16 cellular contexts compared by ENCODE assay signal in genomic region chr10:129605266-129605985, GRCh38.
A peak's percentile ranks its signal among the peaks of the same experiment; 100 is the strongest.
DNase-seq lines count a peak whose midpoint lies in the region; ATAC-seq and TF ChIP-seq lines count a peak whose summit lies in the region.
"Had no signal": no experiment of that assay in that cellular context is flagged by ENCODE, and none has a peak within 500 bp of the region (broad histone marks: within the 10 kb centered on the region; RNA-seq: fewer than 3 reads in every experiment).

No MANE protein-coding gene starts in this region.

- peak; percentile 10 for DNase-seq in AG08395 (ENCODE audit: low spot score)
- DNase-seq in amniotic epithelial cell (ENCODE audit: low read depth), result peak; percentile 58
- no peak for DNase-seq in dorsolateral prefrontal cortex
- no peak for DNase-seq in NK-92 (lab: John Stamatoyannopoulos, UW; ENCODE audit: unreplicated experiment)
- no peak for DNase-seq in hypothalamus (lab: John Stamatoyannopoulos, UW)
- no peak for DNase-seq in NCI-H345 treated with DMSO at 0.1 percent for 48 hours (lab: John Stamatoyannopoulos, UW; ENCODE audit: unreplicated experiment)
- DNase-seq: activated CD8-positive, alpha-beta memory T cell treated with anti-CD3 and anti-CD28 coated beads, Interleukin-2, amount 50 U/mL, for 48 hours; anterior cingulate cortex; effector CD4-positive, alpha-beta T cell; GM23248; left colon; NCI-H226; thyroid gland had no signal

- TF ChIP-seq CTCF in dorsolateral prefrontal cortex (IDR thresholded peaks at IDR 0.05 in 54 of 56, conservative IDR thresholded peaks at IDR 0.05 in 2 of 56; ENCODE audit: low read depth in 1 of 56, partially characterized antibody in 56 of 56), result no peak

- no peaks in the 10 kb centered on the region for H3K27me3 ChIP-seq in dorsolateral prefrontal cortex
- H3K27me3 ChIP-seq: thyroid gland had no signal

- intact Hi-C loops in dorsolateral prefrontal cortex (cut with DNase I), result no loop called here

- H3K27ac ChIP-seq in dorsolateral prefrontal cortex, result no peak overlapping the region
- H3K27ac ChIP-seq: A549, GM23248, thyroid gland had no signal

- ATAC-seq in GM18909 (IDR thresholded peaks at IDR 0.05; ENCODE audit: poor library complexity, unreplicated experiment), result peak; percentile 50
- ATAC-seq in HG02938 (IDR thresholded peaks at IDR 0.05; ENCODE audit: unreplicated experiment), result peak; percentile 36
- ATAC-seq: A549, left colon had no signal

- H3K4me3 ChIP-seq in dorsolateral prefrontal cortex, result no peak overlapping the region
- H3K4me3 ChIP-seq: A549, GM23248, thyroid gland had no signal

Comparison
In these comparisons a context has a peak if more than half of its experiments do, and no peak if none do; other contexts are left out.
1. DNase-seq: peak in AG08395 (single experiment) and amniotic epithelial cell (single experiment); none in dorsolateral prefrontal cortex (0 of 10), NK-92 (single experiment), hypothalamus (0 of 51) and NCI-H345 treated with DMSO at 0.1 percent for 48 hours (single experiment).